18 cellular contexts compared by ENCODE assay signal in genomic region chr21:16468191-16468590, GRCh38.
A peak's percentile ranks its signal among the peaks of the same experiment; 100 is the strongest.
DNase-seq lines count a peak whose midpoint lies in the region; ATAC-seq and TF ChIP-seq lines count a peak whose summit lies in the region.
"Had no signal": no experiment of that assay in that cellular context is flagged by ENCODE, and none has a peak within 500 bp of the region (broad histone marks: within the 10 kb centered on the region; RNA-seq: fewer than 3 reads in every experiment).

No MANE protein-coding gene starts in this region.

- H3K36me3 Mint-ChIP-seq in natural killer cell: peaks cover 18% of the 10 kb centered on the region
- H3K36me3 Mint-ChIP-seq: CD4-positive, alpha-beta memory T cell had no signal

- intact Hi-C loops in natural killer cell (cut with micrococcal nuclease): no loop called here

- no peak overlapping the region for H3K4me3 ChIP-seq in adipocyte (ENCODE audit: low read length)

- peaks cover 18 to 26% of the 10 kb centered on the region in 2 donors for H3K9me3 Mint-ChIP-seq in natural killer cell

- no peaks in the 10 kb centered on the region for H3K9me3 ChIP-seq in adipocyte (ENCODE audit: control insufficient read depth, low read length)

- peak; percentile 36 for DNase-seq in HCEC 1CT
- DNase-seq in adipocyte (ENCODE audit: low read depth): peak; percentile 5
- DNase-seq in fibroblast of peridontal ligament (ENCODE audit: extremely low read depth): peak; percentile 33
- DNase-seq in natural killer cell: no peak
- DNase-seq: Calu3; CD4-positive, alpha-beta memory T cell; DMS53; H9; NCI-H1417; NCI-H1930; NCI-H2171; NCI-H446; NCI-H748 treated with DMSO at 0.1 percent for 48 hours had no signal

- TF ChIP-seq CTCF in natural killer cell (IDR thresholded peaks at IDR 0.05): no peak

- no peaks in the 10 kb centered on the region for H3K36me3 ChIP-seq in adipocyte (ENCODE audit: control insufficient read depth, insufficient read depth, low read length, severe bottlenecking)

- H3K4me1 Mint-ChIP-seq in natural killer cell: no peaks in the 10 kb centered on the region
- H3K4me1 Mint-ChIP-seq: B cell; CD4-positive, alpha-beta memory T cell; H9 had no signal

- H3K4me3 Mint-ChIP-seq in natural killer cell: no peak overlapping the region
- H3K4me3 Mint-ChIP-seq: B cell; CD4-positive, alpha-beta memory T cell; H9 had no signal

- no peak overlapping the region for H3K9ac ChIP-seq in adipocyte (ENCODE audit: low read length)

- no peaks in the 10 kb centered on the region for H3K27me3 ChIP-seq in adipocyte (replicated peaks; ENCODE audit: control insufficient read depth, insufficient read depth, low read length)

- peaks cover 8% of the 10 kb centered on the region for H3K4me1 ChIP-seq in adipocyte (ENCODE audit: control insufficient read depth, insufficient read depth, low read length)

- ATAC-seq in natural killer cell: no peak
- ATAC-seq in HG02759 (IDR thresholded peaks at IDR 0.05; ENCODE audit: unreplicated experiment): no peak
- no peak for ATAC-seq in HG03097 (IDR thresholded peaks at IDR 0.05; ENCODE audit: low FRiP score, unreplicated experiment)
- ATAC-seq in GM21786 (IDR thresholded peaks at IDR 0.05; ENCODE audit: unreplicated experiment): no peak
- ATAC-seq: Right ventricle myocardium inferior had no signal

- H3K27ac Mint-ChIP-seq in natural killer cell: no peak overlapping the region
- H3K27ac Mint-ChIP-seq: B cell; CD4-positive, alpha-beta memory T cell; H9 had no signal

- H3K27me3 Mint-ChIP-seq in natural killer cell (ENCODE audit: low read depth in 2 of 2): no peaks in the 10 kb centered on the region
- H3K27me3 Mint-ChIP-seq: B cell; CD4-positive, alpha-beta memory T cell had no signal
